In the genomic region with DNA sequence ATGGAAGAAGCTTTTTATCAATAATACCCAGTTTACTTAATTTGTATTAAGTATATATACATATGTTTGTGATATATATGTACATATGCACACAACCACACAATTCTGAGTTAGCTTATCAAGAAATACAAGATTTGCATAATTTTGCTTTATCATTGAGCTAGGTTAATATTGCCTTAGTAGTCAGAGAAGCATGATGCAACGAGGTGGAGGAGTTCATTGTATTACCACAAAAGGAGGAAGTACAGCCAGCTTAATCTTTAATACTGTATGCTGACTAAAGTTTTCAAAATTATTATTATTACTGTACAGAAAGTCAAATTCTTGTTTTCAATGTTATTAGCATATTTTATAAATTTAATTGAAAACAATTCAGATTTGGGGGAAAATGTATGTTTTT, we compare ENCODE assay signal across 21 cellular contexts.
A peak's percentile ranks its signal among the peaks of the same experiment; 100 is the strongest.
DNase-seq lines count a peak whose midpoint lies in the region; ATAC-seq and TF ChIP-seq lines count a peak whose summit lies in the region.
"Had no signal": no experiment of that assay in that cellular context is flagged by ENCODE, and none has a peak within 500 bp of the region (broad histone marks: within the 10 kb centered on the region; RNA-seq: fewer than 3 reads in every experiment).

No MANE protein-coding gene starts in this region.

- no peak overlapping the region for H3K9ac ChIP-seq in SK-N-MC (ENCODE audit: insufficient read length)
- H3K9ac ChIP-seq: parathyroid adenoma had no signal

- no peak for ATAC-seq in HG03025 (IDR thresholded peaks at IDR 0.05; ENCODE audit: low FRiP score, unreplicated experiment)
- ATAC-seq: GM23338; natural killer cell treated with Interleukin-12 subunit alpha and Interleukin-12 subunit beta and Interleukin-15 and Interleukin-18, amount 100 ng/mL, for 72 hours had no signal

- H3K9me3 ChIP-seq in SK-N-MC (ENCODE audit: low read depth, low read length) = no peaks in the 10 kb centered on the region
- H3K9me3 ChIP-seq: Caco-2, tibial artery had no signal

- H3K27ac ChIP-seq in SK-N-MC = peak overlapping the region; percentile 0; the same call in 1 of the 2 replicates
- H3K27ac ChIP-seq: parathyroid adenoma, tibial artery had no signal

- peak; percentile 77 for DNase-seq in MV-4-11 (lab: John Stamatoyannopoulos, UW)
- no peak for DNase-seq in SK-N-MC (ENCODE audit: low read depth, low spot score)
- DNase-seq in epithelial cell of esophagus (ENCODE audit: low read depth) = peak; percentile 78
- no peak for DNase-seq in UCSD-AML1 (lab: John Stamatoyannopoulos, UW; ENCODE audit: unreplicated experiment)
- DNase-seq in GM03348 (ENCODE audit: low spot score) = no peak
- DNase-seq in NCI-H1417 (lab: John Stamatoyannopoulos, UW) = no peak
- DNase-seq: activated CD4-positive, alpha-beta T cell treated with anti-CD3 and anti-CD28 coated beads, Interleukin-2, amount 50 U/mL, for 48 hours; Caco-2; foreskin fibroblast; hippocampal formation; kidney; NCI-H187; NCI-H2227 treated with DMSO at 0.1 percent for 48 hours; NCI-H82; RPMI8226; stimulated activated naive CD4-positive, alpha-beta T cell; tibial artery had no signal

- no peak for TF ChIP-seq CTCF in epithelial cell of esophagus (IDR thresholded peaks at IDR 0.05; ENCODE audit: insufficient read depth, low read depth, low read length, missing control alignments)

- H3K4me3 ChIP-seq in SK-N-MC (no peak overlapping the region), epithelial cell of esophagus (ENCODE audit: low read length) (no peak overlapping the region)
- H3K4me3 ChIP-seq: GM23338, tibial artery had no signal

- no peaks in the 10 kb centered on the region for H3K36me3 ChIP-seq in SK-N-MC (ENCODE audit: insufficient read depth, low read length)
- H3K36me3 ChIP-seq: tibial artery had no signal

Comparison
In these comparisons a context has a peak if more than half of its experiments do, and no peak if none do; other contexts are left out.
1. DNase-seq: peak in MV-4-11 (single experiment) and epithelial cell of esophagus (single experiment); none in SK-N-MC (single experiment), UCSD-AML1 (single experiment), GM03348 (single experiment) and NCI-H1417 (0 of 3).